1 cellular context compared by ENCODE assay signal in genomic region chr1:173430707-173431662, GRCh38.
TF ChIP-seq lines count a peak whose summit lies in the region.

No MANE protein-coding gene starts in this region.

TF ChIP-seq in H1, 55 proteins besides CTCF, POLR2A, EP300 and RAD21:
- TF ChIP-seq SIN3A (conservative IDR thresholded peaks at IDR 0.05 in 1 of 2, IDR thresholded peaks at IDR 0.05 in 1 of 2; ENCODE audit: low read depth in 1 of 2, low read length in 2 of 2): 0 out of 4 replicates have a peak, but pooled peaks of 1 of the 2 experiments have one; percentile 41
- no peak for TF ChIP-seq CEBPB (IDR thresholded peaks at IDR 0.05; ENCODE audit: low read depth, low read length)
- no peak for TF ChIP-seq BACH1 (IDR thresholded peaks at IDR 0.05; ENCODE audit: low read length)
- TF ChIP-seq TEAD4 (IDR thresholded peaks at IDR 0.05; ENCODE audit: low read depth, low read length): no peak
- TF ChIP-seq CHD7 (IDR thresholded peaks at IDR 0.05; ENCODE audit: insufficient replicate concordance, low read length): peak; percentile 87
- TF ChIP-seq CHD2 (IDR thresholded peaks at IDR 0.05; ENCODE audit: low read length): no peak
- TF ChIP-seq MAFK (IDR thresholded peaks at IDR 0.05; ENCODE audit: low read depth, low read length): 0 out of 2 replicates have a peak, but pooled peaks have one; percentile 15
- no peak for TF ChIP-seq SIRT6 (IDR thresholded peaks at IDR 0.05; ENCODE audit: low read length)
- TF ChIP-seq RNF2 (IDR thresholded peaks at IDR 0.05; ENCODE audit: borderline replicate concordance, low read depth, low read length, missing control alignments, poor library complexity, severe bottlenecking): no peak
- no peak; the same call in 1 of the 2 replicates for TF ChIP-seq JUN (IDR thresholded peaks at IDR 0.05; ENCODE audit: low read depth, low read length)
- TF ChIP-seq MAX (IDR thresholded peaks at IDR 0.05): peak; percentile 51; the same call in 1 of the 2 replicates
- no peak for TF ChIP-seq CHD1 (IDR thresholded peaks at IDR 0.05; ENCODE audit: low read depth, low read length)
- TF ChIP-seq CREB1 (IDR thresholded peaks at IDR 0.05): no peak
- TF ChIP-seq GTF2F1 (IDR thresholded peaks at IDR 0.05; ENCODE audit: borderline replicate concordance, low read depth, low read length): no peak
- TF ChIP-seq HDAC2 (IDR thresholded peaks at IDR 0.05; ENCODE audit: borderline replicate concordance in 1 of 2, low read depth in 2 of 2, low read length in 2 of 2): 0 out of 4 replicates have a peak, but pooled peaks of 1 of the 2 experiments have one; percentile 6
- no peak for TF ChIP-seq GABPA (IDR thresholded peaks at IDR 0.05; ENCODE audit: borderline replicate concordance, insufficient read depth, low read length)
- TF ChIP-seq YY1 (IDR thresholded peaks at IDR 0.05; ENCODE audit: low read depth, low read length): peak; percentile 70
- TF ChIP-seq CBX8 (IDR thresholded peaks at IDR 0.05; ENCODE audit: borderline replicate concordance, low read depth, low read length): no peak
- peak; percentile 74; the same call in 1 of the 2 replicates for TF ChIP-seq POU5F1 (IDR thresholded peaks at IDR 0.05; ENCODE audit: low read depth, low read length)
- no peak for TF ChIP-seq SRF (IDR thresholded peaks at IDR 0.05; ENCODE audit: low read depth, low read length)
- TF ChIP-seq JUND (IDR thresholded peaks at IDR 0.05; ENCODE audit: low read length): no peak
- no peak for TF ChIP-seq USF2 (IDR thresholded peaks at IDR 0.05; ENCODE audit: low read length)
- no peak for TF ChIP-seq SP4 (IDR thresholded peaks at IDR 0.05; ENCODE audit: low read length)
- TF ChIP-seq EGR1 (IDR thresholded peaks at IDR 0.05; ENCODE audit: borderline replicate concordance, low read depth, low read length): no peak
- no peak for TF ChIP-seq ATF3 (IDR thresholded peaks at IDR 0.05; ENCODE audit: insufficient read depth, low read depth, low read length)
- TF ChIP-seq RXRA (IDR thresholded peaks at IDR 0.05; ENCODE audit: insufficient read depth, low read depth, low read length): no peak
